ENCODE assay signal across 8 cellular contexts in the genomic region with DNA sequence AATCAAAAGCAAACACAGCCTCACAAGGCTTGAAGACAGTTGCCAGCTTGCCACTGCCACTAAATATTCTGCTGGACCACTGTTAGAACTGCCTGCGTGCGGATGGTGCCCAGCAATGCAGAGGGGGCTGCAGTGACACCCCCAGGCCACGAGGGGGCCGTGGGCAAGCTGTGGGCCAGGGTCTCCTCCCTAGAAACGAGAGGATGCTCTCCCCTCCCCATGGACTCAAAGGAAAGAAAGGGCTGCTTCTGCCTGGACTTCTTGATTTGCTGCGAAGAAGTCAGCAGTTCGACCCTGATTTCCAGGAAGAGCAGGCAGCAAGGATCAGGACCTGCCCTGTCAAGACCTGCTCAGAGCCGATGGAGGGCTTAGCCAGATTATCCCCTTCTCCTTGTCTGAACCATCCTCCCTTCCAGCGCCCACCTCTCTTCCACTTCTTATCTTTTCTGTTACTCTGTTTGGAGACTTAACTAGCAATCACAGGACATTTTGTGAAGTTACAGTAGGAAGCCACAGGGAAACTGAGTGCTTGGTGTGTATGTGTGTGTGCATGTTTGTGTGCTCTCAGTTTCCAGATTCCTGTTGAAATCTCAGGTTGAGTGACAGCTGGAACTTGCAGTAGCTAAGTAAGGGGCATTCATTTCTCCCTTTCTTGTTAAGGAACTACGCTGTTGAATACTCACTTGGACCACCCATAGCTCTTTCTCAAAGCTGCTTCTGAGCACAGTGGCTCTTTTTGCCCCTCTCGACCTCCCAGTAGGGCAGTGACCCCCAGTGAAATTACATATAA. TPM values are rescaled to one million over a fixed set of nuclear protein-coding genes. Genes with fewer than 3 reads are reported as not detected.
A peak's percentile ranks its signal among the peaks of the same experiment; 100 is the strongest.
DNase-seq lines count a peak whose midpoint lies in the region; ATAC-seq, FAIRE-seq and TF ChIP-seq lines count a peak whose summit lies in the region.

No MANE protein-coding gene starts in this region.

- TF ChIP-seq POLR2A in ovary (IDR thresholded peaks at IDR 0.05), result no peak

- no peak for TF ChIP-seq EP300 in ovary (IDR thresholded peaks at IDR 0.05)

- no peak for ATAC-seq in HG03025 (IDR thresholded peaks at IDR 0.05; ENCODE audit: low FRiP score, unreplicated experiment)

- WGBS in ovary, 3 donors, result 33 to 47% (median 36%) methylated on average over 11 of the region's 11 CpGs

- peak overlapping the region; percentile 8 for H3K4me3 ChIP-seq in ovary

- intact Hi-C loops in ovary (cut with DNase I), result loop anchor here in 3 of 4 donors (2.0 to 10.0 kb wide), 4 partner anchors 76 to 376 kb away; a partner anchor contains a TSS

- no peaks in the 10 kb centered on the region for H3K36me3 ChIP-seq in ovary

- H3K27me3 ChIP-seq in ovary, result no peaks in the 10 kb centered on the region

- FAIRE-seq in frontal cortex (lab: Jason Lieb, UNC), result no peak

- H3K27ac ChIP-seq in ovary, result no peak overlapping the region

- peaks cover 11% of the 10 kb centered on the region for H3K4me1 ChIP-seq in ovary (ENCODE audit: insufficient read depth)

- peak; percentile 81 to 84 (median 82) for TF ChIP-seq CTCF in ovary (IDR thresholded peaks at IDR 0.05)

- DNase-seq in DMS53 (lab: John Stamatoyannopoulos, UW) (peak; percentile 45), DMS53 treated with DMSO at 0.1 percent for 48 hours (lab: John Stamatoyannopoulos, UW; ENCODE audit: unreplicated experiment) (no peak), NCI-H748 treated with DMSO at 0.1 percent for 48 hours (lab: John Stamatoyannopoulos, UW) (peak; percentile 6), frontal cortex (ENCODE audit: low spot score in 2 of 2) (peak; percentile 50 to 52), ovary (peak; percentile 43 to 71 (median 61)), A172 (ENCODE audit: low spot score) (no peak)
- peak; percentile 38 for DNase-seq in activated effector memory CD4-positive, alpha-beta T cell treated with Interleukin-2 at 50 U/mL for 16 hours

- no peaks in the 10 kb centered on the region for H3K9me3 ChIP-seq in ovary

RNA-seq across cellular contexts. Expression of a gene that starts 2.7 kb away (rescaled TPM):
- total RNA-seq in frontal cortex (5.3 TPM), ovary (10 to 100 TPM; 18.0 to 59.2 (median 41.0) TPM)
- polyA plus RNA-seq in ovary, result 10 to 100 TPM; 25.0 to 28.2 TPM
- 0.67 and 1.5 TPM in 2 replicates for total RNA-seq in A172 (2014; rRNA removed; shearing (Covaris generic))

Comparison
In these comparisons a context has a peak if more than half of its experiments do, and no peak if none do; other contexts are left out.
1. DNase-seq: peak in DMS53 (single experiment), NCI-H748 treated with DMSO at 0.1 percent for 48 hours (single experiment), activated effector memory CD4-positive, alpha-beta T cell treated with Interleukin-2 at 50 U/mL for 16 hours (single experiment), frontal cortex (2 of 2) and ovary (5 of 5); none in DMS53 treated with DMSO at 0.1 percent for 48 hours (single experiment) and A172 (single experiment).